In genomic region chr7:97272237-97272975, GRCh38 we compare ENCODE assay signal across 15 cellular contexts.
DNase-seq lines count a peak whose midpoint lies in the region; ATAC-seq, FAIRE-seq and TF ChIP-seq lines count a peak whose summit lies in the region.
"Had no signal": no experiment of that assay in that cellular context is flagged by ENCODE, and none has a peak within 500 bp of the region (broad histone marks: within the 10 kb centered on the region; RNA-seq: fewer than 3 reads in every experiment).

No MANE protein-coding gene starts in this region.

- FAIRE-seq in GM12892 (lab: Jason Lieb, UNC) = peak; percentile 9
- FAIRE-seq: H54 had no signal

- DNase-seq in GM12892 (ENCODE audit: insufficient read length) (peak; percentile 11), breast epithelium (ENCODE audit: low spot score in 2 of 2) (no peak), cerebellar cortex (ENCODE audit: low spot score) (no peak), right cardiac atrium (no peak), endodermal cell (no peak)
- DNase-seq: activated CD8-positive, alpha-beta memory T cell treated with anti-CD3 and anti-CD28 coated beads for 24 hours; NCI-H2107; PC-3; T-helper 2 cell had no signal

- H3K4me3 ChIP-seq in breast epithelium = no peak overlapping the region
- no peak overlapping the region for H3K4me3 ChIP-seq in right cardiac atrium (ENCODE audit: low read length)
- no peak overlapping the region for H3K4me3 ChIP-seq in endodermal cell (ENCODE audit: low read length)
- H3K4me3 ChIP-seq: gastroesophageal sphincter had no signal

- ATAC-seq in GM19372 (IDR thresholded peaks at IDR 0.05; ENCODE audit: low read depth, unreplicated experiment) (peak; percentile 65), HG02840 (IDR thresholded peaks at IDR 0.05; ENCODE audit: low FRiP score, unreplicated experiment) (peak; percentile 84), HG03558 (IDR thresholded peaks at IDR 0.05; ENCODE audit: extremely low read depth, unreplicated experiment) (peak; percentile 61), right cardiac atrium (no peak)
- ATAC-seq: gastroesophageal sphincter, PC-3 had no signal

- no peaks in the 10 kb centered on the region for H3K4me1 ChIP-seq in breast epithelium
- no peaks in the 10 kb centered on the region for H3K4me1 ChIP-seq in right cardiac atrium (ENCODE audit: control insufficient read depth, insufficient read depth, low read length)
- H3K4me1 ChIP-seq in endodermal cell (ENCODE audit: control insufficient read depth, insufficient read depth, low read length) = no peaks in the 10 kb centered on the region
- H3K4me1 ChIP-seq: gastroesophageal sphincter had no signal

- H3K9me3 ChIP-seq in breast epithelium (no peaks in the 10 kb centered on the region), right cardiac atrium (ENCODE audit: control insufficient read depth, low read length) (no peaks in the 10 kb centered on the region), endodermal cell (ENCODE audit: control insufficient read depth, low read length) (no peaks in the 10 kb centered on the region)
- H3K9me3 ChIP-seq: gastroesophageal sphincter had no signal

- no peak for TF ChIP-seq POLR2A in GM12892 (IDR thresholded peaks at IDR 0.05; ENCODE audit: low read depth, low read length)
- no peak for TF ChIP-seq POLR2A in breast epithelium (IDR thresholded peaks at IDR 0.05)

- H3K36me3 Mint-ChIP-seq in endodermal cell (ENCODE audit: low read depth) = no peaks in the 10 kb centered on the region

- H3K9me3 Mint-ChIP-seq in endodermal cell = peaks cover under 1% of the 10 kb centered on the region
- H3K9me3 Mint-ChIP-seq: stimulated activated naive CD8-positive, alpha-beta T cell treated with anti-CD3 and anti-CD28 coated beads, Interleukin-15, Interleukin-2, amounts not matched to agents 100 ng/mL and 50 ng/mL, for 24 hours had no signal

- no peak overlapping the region for H3K27ac Mint-ChIP-seq in endodermal cell
- H3K27ac Mint-ChIP-seq: stimulated activated naive CD8-positive, alpha-beta T cell treated with anti-CD3 and anti-CD28 coated beads, Interleukin-15, Interleukin-2, amounts not matched to agents 100 ng/mL and 50 ng/mL, for 24 hours had no signal

- TF ChIP-seq CTCF in breast epithelium (IDR thresholded peaks at IDR 0.05) = no peak
- TF ChIP-seq CTCF in endodermal cell (conservative IDR thresholded peaks at IDR 0.05) = no peak

- H3K4me1 Mint-ChIP-seq in endodermal cell = peaks cover 4% of the 10 kb centered on the region

- no peak overlapping the region for H3K4me3 Mint-ChIP-seq in endodermal cell
- H3K4me3 Mint-ChIP-seq: stimulated activated naive CD8-positive, alpha-beta T cell treated with anti-CD3 and anti-CD28 coated beads, Interleukin-15, Interleukin-2, amounts not matched to agents 100 ng/mL and 50 ng/mL, for 24 hours had no signal

- H3K27me3 Mint-ChIP-seq in endodermal cell (ENCODE audit: insufficient read depth) = no peaks in the 10 kb centered on the region

- H3K27ac ChIP-seq in breast epithelium (no peak overlapping the region), right cardiac atrium (ENCODE audit: low read length) (no peak overlapping the region), endodermal cell (ENCODE audit: low read depth, low read length) (no peak overlapping the region)
- H3K27ac ChIP-seq: gastroesophageal sphincter had no signal

- intact Hi-C loops in breast epithelium (cut with DNase I; ENCODE audit: low total_unique reads) (no loop called here), right cardiac atrium (cut with DNase I) (no loop called here)

- no peaks in the 10 kb centered on the region for H3K27me3 ChIP-seq in breast epithelium
- H3K27me3 ChIP-seq in right cardiac atrium (ENCODE audit: control insufficient read depth, insufficient read depth) = no peaks in the 10 kb centered on the region
- H3K27me3 ChIP-seq in endodermal cell (ENCODE audit: control insufficient read depth, insufficient read depth, low read length, poor library complexity, severe bottlenecking) = no peaks in the 10 kb centered on the region
- H3K27me3 ChIP-seq: gastroesophageal sphincter had no signal

- WGBS in right cardiac atrium = 67% methylated on average over 7 of the region's 7 CpGs
- 90 to 91% methylated on average over 4 to 7 of the region's 7 CpGs for WGBS in endodermal cell (ENCODE audit: insufficient coverage in 1 of 2, insufficient read length in 1 of 2), 2 experiments

- no peaks in the 10 kb centered on the region for H3K36me3 ChIP-seq in breast epithelium
- no peaks in the 10 kb centered on the region for H3K36me3 ChIP-seq in endodermal cell (ENCODE audit: control insufficient read depth, insufficient read depth, low read length)
- H3K36me3 ChIP-seq: gastroesophageal sphincter had no signal

- H3K9ac ChIP-seq in endodermal cell (ENCODE audit: extremely low read depth, low read length, poor library complexity, severe bottlenecking) = no peak overlapping the region

Comparison
In these comparisons a context has a peak if more than half of its experiments do, and no peak if none do; other contexts are left out.
1. ATAC-seq: peak in GM19372 (single experiment), HG02840 (single experiment) and HG03558 (single experiment); none in right cardiac atrium (0 of 2).